ENCODE assay signal across 21 cellular contexts in the genomic region with DNA sequence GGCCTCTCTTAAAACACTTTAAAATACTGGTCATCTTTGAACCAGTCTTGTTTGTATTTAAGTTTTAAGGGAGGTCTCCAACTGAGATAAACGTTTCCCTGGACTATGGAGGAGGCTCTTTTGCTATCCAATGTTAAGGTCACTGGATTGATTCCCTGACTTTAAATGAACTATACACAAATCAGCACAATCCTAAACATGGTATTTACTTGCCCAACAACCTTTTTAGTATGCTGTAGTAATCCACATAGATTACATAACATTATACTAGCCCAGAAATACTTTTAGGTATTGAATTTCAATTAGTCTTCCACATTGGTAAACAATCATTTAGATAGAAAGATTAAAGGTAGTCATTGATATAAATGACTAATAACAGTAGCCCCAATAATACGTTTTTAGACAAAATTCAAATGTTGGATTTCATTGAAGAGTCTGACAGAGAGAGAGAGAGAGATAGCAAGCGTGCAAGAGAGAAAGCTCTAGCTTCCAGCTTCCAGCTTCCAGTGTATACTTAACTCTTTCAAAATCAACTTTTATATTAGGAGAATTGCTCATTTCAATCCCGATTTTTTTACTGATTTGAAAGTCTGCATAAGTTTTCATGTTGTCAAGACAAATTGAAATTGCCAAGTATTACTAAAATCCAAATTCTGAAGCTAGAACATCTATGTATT.
"Had no signal": no experiment of that assay in that cellular context is flagged by ENCODE, and none has a peak within 500 bp of the region (broad histone marks: within the 10 kb centered on the region; RNA-seq: fewer than 3 reads in every experiment).

No MANE protein-coding gene starts in this region.

- DNase-seq: activated CD4-positive, alpha-beta memory T cell treated with anti-CD3 and anti-CD28 coated beads, Interleukin-2, amount 10 ng/mL, durations not matched to agents 7 days and 5 days; activated CD4-positive, alpha-beta T cell treated with anti-CD3 and anti-CD28 coated beads, Interleukin-2, amount 10 ng/mL, durations not matched to agents 24 days and 14 days; activated effector memory CD4-positive, alpha-beta T cell treated with Interleukin-2 at 50 U/mL for 16 hours; activated naive CD4-positive, alpha-beta T cell treated with anti-CD3 and anti-CD28 coated beads for 36 hours; activated naive CD8-positive, alpha-beta T cell treated with anti-CD3 and anti-CD28 coated beads, Interleukin-2, amount 10 ng/mL, durations not matched to agents 7 days and 5 days; activated T-cell treated with anti-CD3 and anti-CD28 coated beads, Interleukin-2, amount 50 U/mL, for 72 hours; amniotic stem cell; cerebellar nuclear complex; cortex of kidney; erythroblast; foreskin keratinocyte; mesenchymal stem cell; naive B cell; nucleus accumbens; stimulated activated CD4-positive, alpha-beta T cell treated with anti-CD3 and anti-CD28 coated beads, Interleukin-4, amount 100 ng/mL, for 4 hours; stimulated activated naive CD8-positive, alpha-beta T cell treated with anti-CD3 and anti-CD28 coated beads, Interleukin-15, Interleukin-2, amounts not matched to agents 100 U/mL and 50 U/mL, for 24 hours; tibial artery had no signal

- H3K4me3 ChIP-seq: breast epithelium, tibial artery had no signal

- H3K27me3 ChIP-seq: breast epithelium, foreskin keratinocyte, tibial artery had no signal

- H3K4me1 ChIP-seq: breast epithelium, foreskin keratinocyte, parathyroid adenoma, tibial artery had no signal

- H3K27ac ChIP-seq: breast epithelium, foreskin keratinocyte, parathyroid adenoma, tibial artery, VCaP had no signal

- ATAC-seq: activated CD4-positive, CD25-positive, alpha-beta regulatory T cell treated with anti-CD3 and anti-CD28 coated beads, Interleukin-2, amount 50 U/mL, for 24 hours; activated T-cell treated with anti-CD3 and anti-CD28 coated beads, Interleukin-2, amount 50 U/mL, for 72 hours; foreskin keratinocyte; stimulated activated naive CD8-positive, alpha-beta T cell treated with anti-CD3 and anti-CD28 coated beads, Interleukin-15, Interleukin-2, amounts not matched to agents 100 U/mL and 50 U/mL, for 24 hours had no signal

- H3K36me3 ChIP-seq: breast epithelium, tibial artery had no signal
